In genomic region chr16:48479955-48480354, GRCh38 we compare ENCODE assay signal across 21 cellular contexts.
A peak's percentile ranks its signal among the peaks of the same experiment; 100 is the strongest.
DNase-seq lines count a peak whose midpoint lies in the region; ATAC-seq and TF ChIP-seq lines count a peak whose summit lies in the region.
"Had no signal": no experiment of that assay in that cellular context is flagged by ENCODE, and none has a peak within 500 bp of the region (broad histone marks: within the 10 kb centered on the region; RNA-seq: fewer than 3 reads in every experiment).

No MANE protein-coding gene starts in this region.

- H3K9ac ChIP-seq in endodermal cell (ENCODE audit: extremely low read depth, low read length, poor library complexity, severe bottlenecking) = no peak overlapping the region

- CTCF ChIA-PET in activated CD8-positive, alpha-beta memory T cell treated with anti-CD3 and anti-CD28 coated beads, Interleukin-2, amount 10 ng/mL, durations not matched to agents 7 days and 5 days (lab: Charles Lee) = no interaction called here

- peaks cover 15% of the 10 kb centered on the region; the same call in 2 of the 3 replicates for H3K4me1 Mint-ChIP-seq in GM23338
- H3K4me1 Mint-ChIP-seq in endodermal cell = peaks cover 13% of the 10 kb centered on the region
- no peaks in the 10 kb centered on the region for H3K4me1 Mint-ChIP-seq in activated CD8-positive, alpha-beta memory T cell treated with anti-CD3 and anti-CD28 coated beads, Interleukin-2, amount 10 ng/mL, durations not matched to agents 7 days and 5 days
- H3K4me1 Mint-ChIP-seq: CD4-positive, alpha-beta memory T cell; naive thymus-derived CD4-positive, alpha-beta T cell had no signal

- TF ChIP-seq EP300 in stomach (IDR thresholded peaks at IDR 0.05) = no peak

- H3K27me3 ChIP-seq in GM23338 (ENCODE audit: insufficient read depth) = no peaks in the 10 kb centered on the region
- H3K27me3 ChIP-seq in endodermal cell (ENCODE audit: control insufficient read depth, insufficient read depth, low read length, poor library complexity, severe bottlenecking) = no peaks in the 10 kb centered on the region
- H3K27me3 ChIP-seq in right lobe of liver = no peaks in the 10 kb centered on the region
- no peaks in the 10 kb centered on the region for H3K27me3 ChIP-seq in stomach

- H3K4me1 ChIP-seq in GM23338 (ENCODE audit: insufficient read depth) (peaks cover 9% of the 10 kb centered on the region; the same call in 1 of the 2 replicates), endodermal cell (ENCODE audit: control insufficient read depth, insufficient read depth, low read length) (peaks cover 2% of the 10 kb centered on the region), right lobe of liver (peaks cover 0 to 8% (median 3%) of the 10 kb centered on the region in 4 donors), stomach (no peaks in the 10 kb centered on the region)
- H3K4me1 ChIP-seq: HAP-1 had no signal

- no peaks in the 10 kb centered on the region for H3K79me2 ChIP-seq in GM23338 (replicated peaks; ENCODE audit: insufficient read depth)

- H3K27me3 Mint-ChIP-seq in GM23338 (ENCODE audit: insufficient read depth, low read depth, poor library complexity) = peaks cover 3% of the 10 kb centered on the region
- H3K27me3 Mint-ChIP-seq in endodermal cell (ENCODE audit: insufficient read depth) = no peaks in the 10 kb centered on the region
- peaks cover 15% of the 10 kb centered on the region for H3K27me3 Mint-ChIP-seq in activated CD8-positive, alpha-beta memory T cell treated with anti-CD3 and anti-CD28 coated beads, Interleukin-2, amount 10 ng/mL, durations not matched to agents 7 days and 5 days

- no peak for ATAC-seq in GM23338
- peak; percentile 67 to 83 (median 72) for ATAC-seq in right lobe of liver
- no peak for ATAC-seq in activated CD8-positive, alpha-beta memory T cell treated with anti-CD3 and anti-CD28 coated beads, Interleukin-2, amount 10 ng/mL, durations not matched to agents 7 days and 5 days
- ATAC-seq: activated CD8-positive, alpha-beta T cell treated with anti-CD3 and anti-CD28 coated beads, Interleukin-2, amount 10 ng/mL, durations not matched to agents 7 days and 5 days; naive thymus-derived CD4-positive, alpha-beta T cell; right cardiac atrium had no signal

- H3K9me3 Mint-ChIP-seq in GM23338 = peaks cover 22% of the 10 kb centered on the region
- peaks cover 27% of the 10 kb centered on the region for H3K9me3 Mint-ChIP-seq in endodermal cell
- peaks cover 2% of the 10 kb centered on the region for H3K9me3 Mint-ChIP-seq in activated CD8-positive, alpha-beta memory T cell treated with anti-CD3 and anti-CD28 coated beads, Interleukin-2, amount 10 ng/mL, durations not matched to agents 7 days and 5 days (ENCODE audit: low read depth)

- 91 to 100% methylated on average over 2 of the region's 2 CpGs for WGBS in endodermal cell (ENCODE audit: insufficient coverage in 1 of 2, insufficient read length in 1 of 2), 2 experiments
- WGBS in right lobe of liver (ENCODE audit: insufficient coverage, low coverage, low lambda C conversion rate, missing lambda C conversion rate) = 26% methylated on average over 2 of the region's 2 CpGs
- 75 to 84% (median 81%) methylated on average over 2 of the region's 2 CpGs for WGBS in stomach, 5 donors

- H3K27ac Mint-ChIP-seq in GM23338 (no peak overlapping the region), endodermal cell (no peak overlapping the region)
- no peak overlapping the region for H3K27ac Mint-ChIP-seq in activated CD8-positive, alpha-beta memory T cell treated with anti-CD3 and anti-CD28 coated beads, Interleukin-2, amount 10 ng/mL, durations not matched to agents 7 days and 5 days
- H3K27ac Mint-ChIP-seq: activated CD8-positive, alpha-beta T cell treated with anti-CD3 and anti-CD28 coated beads, Interleukin-2, amount 10 ng/mL, durations not matched to agents 7 days and 5 days; activated naive CD4-positive, alpha-beta T cell treated with anti-CD3 and anti-CD28 coated beads for 36 hours; activated T-cell treated with anti-CD3 and anti-CD28 coated beads, Interleukin-2, amount 50 U/mL, for 24 hours; CD4-positive, alpha-beta memory T cell; naive thymus-derived CD4-positive, alpha-beta T cell had no signal

- H4K20me1 ChIP-seq in GM23338 (replicated peaks; ENCODE audit: insufficient read depth) = no peaks in the 10 kb centered on the region

- H3K4me3 Mint-ChIP-seq in GM23338 (no peak overlapping the region), endodermal cell (no peak overlapping the region)
- no peak overlapping the region for H3K4me3 Mint-ChIP-seq in activated CD8-positive, alpha-beta memory T cell treated with anti-CD3 and anti-CD28 coated beads, Interleukin-2, amount 10 ng/mL, durations not matched to agents 7 days and 5 days
- H3K4me3 Mint-ChIP-seq: activated CD8-positive, alpha-beta T cell treated with anti-CD3 and anti-CD28 coated beads, Interleukin-2, amount 10 ng/mL, durations not matched to agents 7 days and 5 days; activated naive CD4-positive, alpha-beta T cell treated with anti-CD3 and anti-CD28 coated beads for 36 hours; activated T-cell treated with anti-CD3 and anti-CD28 coated beads, Interleukin-2, amount 50 U/mL, for 24 hours; CD4-positive, alpha-beta memory T cell; naive thymus-derived CD4-positive, alpha-beta T cell had no signal

- TF ChIP-seq POLR2A in right lobe of liver (IDR thresholded peaks at IDR 0.05) (no peak), stomach (IDR thresholded peaks at IDR 0.05) (no peak)

- peaks cover 11% of the 10 kb centered on the region for H3K36me3 Mint-ChIP-seq in GM23338 (ENCODE audit: low read depth)
- H3K36me3 Mint-ChIP-seq in endodermal cell (ENCODE audit: low read depth) = peaks cover 2% of the 10 kb centered on the region
- H3K36me3 Mint-ChIP-seq in activated CD8-positive, alpha-beta memory T cell treated with anti-CD3 and anti-CD28 coated beads, Interleukin-2, amount 10 ng/mL, durations not matched to agents 7 days and 5 days = no peaks in the 10 kb centered on the region
- H3K36me3 Mint-ChIP-seq: CD4-positive, alpha-beta memory T cell had no signal

- TF ChIP-seq CTCF in GM23338 (conservative IDR thresholded peaks at IDR 0.05; ENCODE audit: low read depth in 2 of 2) (no peak), endodermal cell (conservative IDR thresholded peaks at IDR 0.05) (no peak), right lobe of liver (IDR thresholded peaks at IDR 0.05) (no peak), stomach (IDR thresholded peaks at IDR 0.05) (no peak)

- H2AFZ ChIP-seq in GM23338 = 0 out of 2 replicates have a peak overlapping the region, but pooled peaks have one; percentile 52

- H3K36me3 ChIP-seq in GM23338 (ENCODE audit: insufficient read depth) = no peaks in the 10 kb centered on the region
- no peaks in the 10 kb centered on the region for H3K36me3 ChIP-seq in endodermal cell (ENCODE audit: control insufficient read depth, insufficient read depth, low read length)
- H3K36me3 ChIP-seq in right lobe of liver = no peaks in the 10 kb centered on the region
- H3K36me3 ChIP-seq in stomach = no peaks in the 10 kb centered on the region
- H3K36me3 ChIP-seq: HAP-1 had no signal

- no peak overlapping the region for H3K4me2 ChIP-seq in GM23338

- no peak for DNase-seq in GM23338 (ENCODE audit: low spot score)
- DNase-seq in NCI-H460 (ENCODE audit: extremely low read depth, low read depth) = peak; percentile 40
- DNase-seq in endodermal cell = no peak
- no peak for DNase-seq in right lobe of liver
- DNase-seq in activated CD8-positive, alpha-beta memory T cell treated with anti-CD3 and anti-CD28 coated beads, Interleukin-2, amount 10 ng/mL, durations not matched to agents 7 days and 5 days = no peak
- no peak for DNase-seq in stimulated activated CD4-positive, alpha-beta T cell treated with anti-CD3 and anti-CD28 coated beads, Interleukin-15, amount 100 ng/mL, for 24 hours
- DNase-seq in D341Med (ENCODE audit: low spot score) = no peak
- DNase-seq in stomach = no peak
- DNase-seq: activated CD4-positive, CD25-positive, alpha-beta regulatory T cell; activated CD8-positive, alpha-beta T cell treated with anti-CD3 and anti-CD28 coated beads, Interleukin-2, amount 10 ng/mL, durations not matched to agents 7 days and 5 days; activated naive CD4-positive, alpha-beta T cell treated with anti-CD3 and anti-CD28 coated beads for 36 hours; activated T-cell treated with anti-CD3 and anti-CD28 coated beads, Interleukin-2, amount 50 U/mL, for 24 hours; CD4-positive, alpha-beta memory T cell; central memory CD4-positive, alpha-beta T cell; naive thymus-derived CD4-positive, alpha-beta T cell; NCI-H1694 treated with DMSO at 0.1 percent for 48 hours; NCI-H69; right cardiac atrium; stimulated activated CD8-positive, alpha-beta memory T cell treated with anti-CD3 and anti-CD28 coated beads, Interleukin-4, amount 100 ng/mL, for 48 hours; T-helper 9 cell had no signal

- no peaks in the 10 kb centered on the region for H3K9me2 ChIP-seq in GM23338 (ENCODE audit: insufficient read depth)

- no peak overlapping the region for H3K4me3 ChIP-seq in GM23338
- H3K4me3 ChIP-seq in endodermal cell (ENCODE audit: low read length) = peak overlapping the region; percentile 64
- no peak overlapping the region for H3K4me3 ChIP-seq in right lobe of liver
- no peak overlapping the region for H3K4me3 ChIP-seq in stomach
- H3K4me3 ChIP-seq: HAP-1 had no signal

- intact Hi-C loops in right lobe of liver (cut with DNase I) = no loop called here
- intact Hi-C loops in stomach (cut with DNase I; ENCODE audit: low total_unique reads) = no loop called here

- H3K27ac ChIP-seq in GM23338 (ENCODE audit: low read depth) = no peak overlapping the region
- H3K27ac ChIP-seq in endodermal cell (ENCODE audit: low read depth, low read length) = no peak overlapping the region
- H3K27ac ChIP-seq in right lobe of liver = peak overlapping the region in 1 of 3 donors; percentile 10
- no peak overlapping the region for H3K27ac ChIP-seq in stomach

- peaks cover 5% of the 10 kb centered on the region for H3K9me3 ChIP-seq in endodermal cell (ENCODE audit: control insufficient read depth, low read length)
- no peaks in the 10 kb centered on the region for H3K9me3 ChIP-seq in right lobe of liver
- peaks cover 0 to 4% (median 0%) of the 10 kb centered on the region in 4 donors for H3K9me3 ChIP-seq in stomach
- H3K9me3 ChIP-seq: HAP-1 had no signal

- no peaks in the 10 kb centered on the region for H3F3A ChIP-seq in GM23338 (replicated peaks; ENCODE audit: low read depth)

Comparison
In these comparisons a context has a peak if more than half of its experiments do, and no peak if none do; other contexts are left out.
1. ATAC-seq: peak in right lobe of liver (4 of 4); none in GM23338 (single experiment) and activated CD8-positive, alpha-beta memory T cell treated with anti-CD3 and anti-CD28 coated beads, Interleukin-2, amount 10 ng/mL, durations not matched to agents 7 days and 5 days (single experiment).